In the genomic region with DNA sequence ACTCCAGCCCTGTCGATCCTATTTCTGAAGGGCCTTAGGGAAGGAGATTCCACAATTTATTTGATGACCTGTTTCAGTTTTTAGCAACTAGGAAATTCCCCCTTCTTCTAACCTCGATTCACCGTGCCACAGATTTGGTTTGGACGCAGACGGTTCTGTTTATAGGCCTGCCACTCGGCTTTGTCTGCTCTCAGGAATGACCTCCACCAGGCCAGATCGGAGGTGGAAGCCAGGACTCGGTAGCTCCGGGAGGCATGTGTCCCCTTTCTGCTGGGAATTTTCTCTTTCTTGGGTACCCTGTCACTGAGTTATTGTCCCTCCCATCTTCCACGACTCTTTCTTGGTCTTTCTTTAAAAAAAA, we compare ENCODE assay signal across 19 cellular contexts.
A peak's percentile ranks its signal among the peaks of the same experiment; 100 is the strongest.
DNase-seq lines count a peak whose midpoint lies in the region; ATAC-seq and TF ChIP-seq lines count a peak whose summit lies in the region.
"Had no signal": no experiment of that assay in that cellular context is flagged by ENCODE, and none has a peak within 500 bp of the region (broad histone marks: within the 10 kb centered on the region; RNA-seq: fewer than 3 reads in every experiment).

No MANE protein-coding gene starts in this region.

- ATAC-seq in stimulated activated naive CD8-positive, alpha-beta T cell treated with anti-CD3 and anti-CD28 coated beads, Interleukin-15, Interleukin-2, amounts not matched to agents 100 U/mL and 50 U/mL, for 24 hours: no peak
- no peak for ATAC-seq in HG03139 (IDR thresholded peaks at IDR 0.05; ENCODE audit: unreplicated experiment)
- ATAC-seq: HCT116, SK-N-SH treated with all-trans-retinoic acid at 6 μM for 48 hours had no signal

- H3K4me2 ChIP-seq in hepatocyte (peak overlapping the region; percentile 98), neuronal stem cell (ENCODE audit: insufficient read depth, low read length, poor library complexity, severe bottlenecking) (peak overlapping the region; percentile 95)
- H3K4me2 ChIP-seq: PC-9 had no signal

- no peaks in the 10 kb centered on the region for H3K9me2 ChIP-seq in hepatocyte (replicated peaks; ENCODE audit: insufficient read depth)

- no peak overlapping the region for H2BK15ac ChIP-seq in neuronal stem cell (ENCODE audit: low read length)

- H3K18ac ChIP-seq in neuronal stem cell (ENCODE audit: low read length): peak overlapping the region; percentile 97

- H3K36me3 ChIP-seq in hepatocyte (replicated peaks; ENCODE audit: insufficient read depth, low read depth) (no peaks in the 10 kb centered on the region), neuronal stem cell (replicated peaks in 1 of 2; ENCODE audit: control insufficient read depth in 2 of 2, insufficient read depth in 2 of 2, low read length in 2 of 2) (no peaks in the 10 kb centered on the region), WERI-Rb-1 (no peaks in the 10 kb centered on the region)
- H3K36me3 ChIP-seq: sigmoid colon had no signal

- H3K14ac ChIP-seq in neuronal stem cell (ENCODE audit: low read length): no peak overlapping the region

- no peak overlapping the region for H2BK5ac ChIP-seq in neuronal stem cell (ENCODE audit: low read length)

- no peaks in the 10 kb centered on the region for H4K20me1 ChIP-seq in hepatocyte (ENCODE audit: insufficient read depth, poor library complexity, severe bottlenecking)

- H3K4me1 ChIP-seq in hepatocyte (ENCODE audit: insufficient read depth) (peaks cover 7% of the 10 kb centered on the region), neuronal stem cell (ENCODE audit: control insufficient read depth in 2 of 2, insufficient read depth in 1 of 2, low read depth in 1 of 2, low read length in 2 of 2) (peaks cover 0 to 2% of the 10 kb centered on the region in 2 donors)

- peak overlapping the region; percentile 9 for H3K4me3 Mint-ChIP-seq in stimulated activated naive CD8-positive, alpha-beta T cell treated with anti-CD3 and anti-CD28 coated beads, Interleukin-15, Interleukin-2, amounts not matched to agents 100 ng/mL and 50 ng/mL, for 24 hours
- H3K4me3 Mint-ChIP-seq: activated CD4-positive, alpha-beta memory T cell treated with anti-CD3 and anti-CD28 coated beads for 36 hours; dendritic cell treated with granulocyte-macrophage colony-stimulating factor and Interleukin-4, amounts not matched to agents 40 ng/mL and 50 ng/mL, for 4 days had no signal

- H3K9me3 Mint-ChIP-seq in stimulated activated naive CD8-positive, alpha-beta T cell treated with anti-CD3 and anti-CD28 coated beads, Interleukin-15, Interleukin-2, amounts not matched to agents 100 ng/mL and 50 ng/mL, for 24 hours: no peaks in the 10 kb centered on the region
- H3K9me3 Mint-ChIP-seq: activated CD4-positive, alpha-beta memory T cell treated with anti-CD3 and anti-CD28 coated beads for 36 hours; dendritic cell treated with granulocyte-macrophage colony-stimulating factor and Interleukin-4, amounts not matched to agents 40 ng/mL and 50 ng/mL, for 4 days had no signal

- no peaks in the 10 kb centered on the region for H3K9me3 ChIP-seq in hepatocyte (ENCODE audit: low read depth)
- no peaks in the 10 kb centered on the region for H3K9me3 ChIP-seq in neuronal stem cell (replicated peaks in 1 of 2; ENCODE audit: control insufficient read depth in 2 of 2, insufficient read depth in 1 of 2, low read depth in 1 of 2, low read length in 2 of 2)
- H3K9me3 ChIP-seq in WERI-Rb-1 (ENCODE audit: severe bottlenecking): no peaks in the 10 kb centered on the region
- H3K9me3 ChIP-seq: esophagus muscularis mucosa, sigmoid colon had no signal

- H3K23ac ChIP-seq in neuronal stem cell (ENCODE audit: low read depth, low read length, poor library complexity): no peak overlapping the region

- H3K79me1 ChIP-seq in neuronal stem cell (ENCODE audit: low read depth, low read length): no peaks in the 10 kb centered on the region

- H4K8ac ChIP-seq in neuronal stem cell (ENCODE audit: low read depth, low read length): no peak overlapping the region

- TF ChIP-seq CTCF in hepatocyte (IDR thresholded peaks at IDR 0.05; ENCODE audit: poor library complexity) (no peak), WERI-Rb-1 (IDR thresholded peaks at IDR 0.05; ENCODE audit: low read depth, low read length) (no peak)

- no peak for DNase-seq in stimulated activated naive CD8-positive, alpha-beta T cell treated with anti-CD3 and anti-CD28 coated beads, Interleukin-15, Interleukin-2, amounts not matched to agents 100 U/mL and 50 U/mL, for 24 hours
- no peak for DNase-seq in hepatocyte (ENCODE audit: low spot score)
- DNase-seq in neuronal stem cell (ENCODE audit: low spot score): no peak
- DNase-seq in occipital lobe (lab: John Stamatoyannopoulos, UW): no peak
- no peak for DNase-seq in WERI-Rb-1
- no peak for DNase-seq in NCI-H1930 (lab: John Stamatoyannopoulos, UW)
- DNase-seq: activated CD4-positive, alpha-beta memory T cell treated with anti-CD3 and anti-CD28 coated beads for 36 hours; left cardiac atrium; NCI-H2029; NCI-H69; PC-9; sigmoid colon; stimulated activated CD4-positive, alpha-beta T cell treated with anti-CD3 and anti-CD28 coated beads, Interleukin-4, amount 100 ng/mL, for 24 hours had no signal

- H3K27me3 ChIP-seq in hepatocyte: peaks cover 54% of the 10 kb centered on the region
- H3K27me3 ChIP-seq in neuronal stem cell (ENCODE audit: control insufficient read depth in 3 of 3, insufficient read depth in 3 of 3, low read depth in 1 of 3, low read length in 3 of 3): peaks cover 4 to 82% (median 27%) of the 10 kb centered on the region in 3 experiments
- H3K27me3 ChIP-seq in WERI-Rb-1 (ENCODE audit: insufficient read depth, low read depth, severe bottlenecking): no peaks in the 10 kb centered on the region
- H3K27me3 ChIP-seq: sigmoid colon had no signal

- H2AFZ ChIP-seq in hepatocyte: peak overlapping the region; percentile 86
- H2AFZ ChIP-seq in neuronal stem cell (ENCODE audit: low read length): peak overlapping the region; percentile 88
- H2AFZ ChIP-seq: PC-9 had no signal

- H3K4ac ChIP-seq in neuronal stem cell (ENCODE audit: low read length): no peak overlapping the region

- no peaks in the 10 kb centered on the region for H3K79me2 ChIP-seq in hepatocyte

- H3K36me3 Mint-ChIP-seq in stimulated activated naive CD8-positive, alpha-beta T cell treated with anti-CD3 and anti-CD28 coated beads, Interleukin-15, Interleukin-2, amounts not matched to agents 100 ng/mL and 50 ng/mL, for 24 hours (ENCODE audit: low read depth): no peaks in the 10 kb centered on the region
- H3K36me3 Mint-ChIP-seq: activated CD4-positive, alpha-beta memory T cell treated with anti-CD3 and anti-CD28 coated beads for 36 hours had no signal

- H4K91ac ChIP-seq in neuronal stem cell (ENCODE audit: low read depth, low read length, poor library complexity): no peak overlapping the region

- H3K27me3 Mint-ChIP-seq in stimulated activated naive CD8-positive, alpha-beta T cell treated with anti-CD3 and anti-CD28 coated beads, Interleukin-15, Interleukin-2, amounts not matched to agents 100 ng/mL and 50 ng/mL, for 24 hours: peaks cover 40% of the 10 kb centered on the region

- no peak overlapping the region for H2AK5ac ChIP-seq in neuronal stem cell (ENCODE audit: low read depth, low read length)

- no peak overlapping the region for H3K27ac Mint-ChIP-seq in stimulated activated naive CD8-positive, alpha-beta T cell treated with anti-CD3 and anti-CD28 coated beads, Interleukin-15, Interleukin-2, amounts not matched to agents 100 ng/mL and 50 ng/mL, for 24 hours
- H3K27ac Mint-ChIP-seq: activated CD4-positive, alpha-beta memory T cell treated with anti-CD3 and anti-CD28 coated beads for 36 hours; dendritic cell treated with granulocyte-macrophage colony-stimulating factor and Interleukin-4, amounts not matched to agents 40 ng/mL and 50 ng/mL, for 4 days had no signal

- H2BK120ac ChIP-seq in neuronal stem cell (ENCODE audit: low read depth, low read length): no peak overlapping the region

- H3K27ac ChIP-seq in hepatocyte (no peak overlapping the region), neuronal stem cell (replicated peaks; ENCODE audit: low read length) (no peak overlapping the region), WERI-Rb-1 (no peak overlapping the region)
- H3K27ac ChIP-seq: PC-9, sigmoid colon had no signal

- H3K9ac ChIP-seq in neuronal stem cell (ENCODE audit: low read depth, low read length, poor library complexity): no peak overlapping the region

- 33% methylated on average over 10 of the region's 10 CpGs for WGBS in hepatocyte (ENCODE audit: low lambda C conversion rate, missing lambda C conversion rate)
- WGBS in neuronal stem cell (ENCODE audit: extremely low coverage in 2 of 2, insufficient read length in 2 of 2, insufficient replicate concordance in 1 of 2), 2 donors: no CpG with 5 or more reads among the region's 10 CpGs

- H3K4me3 ChIP-seq in hepatocyte (peak overlapping the region; percentile 73), neuronal stem cell (ENCODE audit: low read length in 2 of 2) (no peak overlapping the region), WERI-Rb-1 (ENCODE audit: low read depth, low read length) (no peak overlapping the region)
- H3K4me3 ChIP-seq: PC-9 had no signal

- H2BK12ac ChIP-seq in neuronal stem cell (ENCODE audit: low read length): no peak overlapping the region

- H3K4me1 Mint-ChIP-seq in stimulated activated naive CD8-positive, alpha-beta T cell treated with anti-CD3 and anti-CD28 coated beads, Interleukin-15, Interleukin-2, amounts not matched to agents 100 ng/mL and 50 ng/mL, for 24 hours (ENCODE audit: low read depth): peaks cover 4% of the 10 kb centered on the region
